Comparison of ENCODE assay signal across 12 cellular contexts in genomic region chr3:134527037-134527436, GRCh38. TPM values are rescaled to one million over a fixed set of nuclear protein-coding genes. Genes with fewer than 3 reads are reported as not detected.
DNase-seq lines count a peak whose midpoint lies in the region; ATAC-seq and TF ChIP-seq lines count a peak whose summit lies in the region.
"Had no signal": no experiment of that assay in that cellular context is flagged by ENCODE, and none has a peak within 500 bp of the region (broad histone marks: within the 10 kb centered on the region; RNA-seq: fewer than 3 reads in every experiment).

No MANE protein-coding gene starts in this region.

- H3K36me3 Mint-ChIP-seq in activated T-cell treated with anti-CD3 and anti-CD28 coated beads, Interleukin-2, amount 50 U/mL, for 72 hours (ENCODE audit: insufficient read depth in 2 of 2), result peaks cover 36 to 43% of the 10 kb centered on the region in 2 donors

- no peak for ATAC-seq in activated T-cell treated with anti-CD3 and anti-CD28 coated beads, Interleukin-2, amount 50 U/mL, for 72 hours (replicated peaks in 1 of 2)
- ATAC-seq in GM21423 (IDR thresholded peaks at IDR 0.05; ENCODE audit: unreplicated experiment), result no peak
- ATAC-seq: psoas muscle had no signal

- no peaks in the 10 kb centered on the region for H3K4me1 Mint-ChIP-seq in activated T-cell treated with anti-CD3 and anti-CD28 coated beads, Interleukin-2, amount 50 U/mL, for 72 hours (ENCODE audit: low read depth)

- H3K9me3 Mint-ChIP-seq in activated T-cell treated with anti-CD3 and anti-CD28 coated beads, Interleukin-2, amount 50 U/mL, for 72 hours, result peaks cover 22 to 25% of the 10 kb centered on the region in 2 donors

- H3K27ac Mint-ChIP-seq in activated T-cell treated with anti-CD3 and anti-CD28 coated beads, Interleukin-2, amount 50 U/mL, for 72 hours, result no peak overlapping the region

- TF ChIP-seq CTCF in NB4 (IDR thresholded peaks at IDR 0.05; ENCODE audit: low read depth, low read length), result peak; percentile 8

- H3K27me3 Mint-ChIP-seq in activated T-cell treated with anti-CD3 and anti-CD28 coated beads, Interleukin-2, amount 50 U/mL, for 72 hours (ENCODE audit: low read depth), result no peaks in the 10 kb centered on the region

- H3K4me3 ChIP-seq in NB4 (ENCODE audit: low read depth, low read length), result no peak overlapping the region
- H3K4me3 ChIP-seq: psoas muscle, SJSA1 had no signal

- DNase-seq in activated T-cell treated with anti-CD3 and anti-CD28 coated beads, Interleukin-2, amount 50 U/mL, for 72 hours, result peak; percentile 2 to 12
- DNase-seq in activated T-cell treated with anti-CD3 and anti-CD28 coated beads, Interleukin-2, amount 50 U/mL, for 1 hour, result no peak
- DNase-seq in NB4 (ENCODE audit: low read depth) (peak; percentile 46), erythroblast (lab: John Stamatoyannopoulos, UW) (peak; percentile 31 to 53), NCI-H2196 treated with DMSO at 0.1 percent for 48 hours (lab: John Stamatoyannopoulos, UW; ENCODE audit: unreplicated experiment) (no peak), HuH-7.5 (ENCODE audit: low spot score) (no peak)
- DNase-seq in stimulated activated CD4-positive, alpha-beta T cell treated with anti-CD3 and anti-CD28 coated beads, TNF-alpha, amount 100 ng/mL, for 48 hours (ENCODE audit: low read depth in 3 of 3), result peak in 2 of 3 donors; percentile 4 to 8
- DNase-seq: activated effector memory CD4-positive, alpha-beta T cell treated with anti-CD3 and anti-CD28 coated beads, Interleukin-2, amount 50 U/mL, for 16 hours; C1 segment of cervical spinal cord; psoas muscle had no signal

- TF ChIP-seq POLR2A in NB4 (IDR thresholded peaks at IDR 0.05; ENCODE audit: extremely low read depth, insufficient read length) (no peak), erythroblast (IDR thresholded peaks at IDR 0.05; ENCODE audit: low read length) (no peak)

- H3K4me3 Mint-ChIP-seq in activated T-cell treated with anti-CD3 and anti-CD28 coated beads, Interleukin-2, amount 50 U/mL, for 72 hours, result no peak overlapping the region

RNA-seq across cellular contexts. Expression of gene CEP63, which starts 41.2 kb away (rescaled TPM):
- 10 to 100 TPM; 25.1 to 33.6 TPM for total RNA-seq in activated T-cell treated with anti-CD3 and anti-CD28 coated beads, Interleukin-2, amount 50 U/mL, for 72 hours

RNA-seq across cellular contexts. Expression of gene ANAPC13, which starts 41.3 kb away (rescaled TPM):
- total RNA-seq in activated T-cell treated with anti-CD3 and anti-CD28 coated beads, Interleukin-2, amount 50 U/mL, for 72 hours, result 10 to 100 TPM; 40.0 to 47.6 TPM

Comparison
In these comparisons a context has a peak if more than half of its experiments do, and no peak if none do; other contexts are left out.
1. DNase-seq: peak in activated T-cell treated with anti-CD3 and anti-CD28 coated beads, Interleukin-2, amount 50 U/mL, for 72 hours (2 of 2), NB4 (single experiment), erythroblast (2 of 2) and stimulated activated CD4-positive, alpha-beta T cell treated with anti-CD3 and anti-CD28 coated beads, TNF-alpha, amount 100 ng/mL, for 48 hours (2 of 3); none in activated T-cell treated with anti-CD3 and anti-CD28 coated beads, Interleukin-2, amount 50 U/mL, for 1 hour (single experiment), NCI-H2196 treated with DMSO at 0.1 percent for 48 hours (single experiment) and HuH-7.5 (single experiment).